8 cellular contexts compared by ENCODE assay signal in the genomic region with DNA sequence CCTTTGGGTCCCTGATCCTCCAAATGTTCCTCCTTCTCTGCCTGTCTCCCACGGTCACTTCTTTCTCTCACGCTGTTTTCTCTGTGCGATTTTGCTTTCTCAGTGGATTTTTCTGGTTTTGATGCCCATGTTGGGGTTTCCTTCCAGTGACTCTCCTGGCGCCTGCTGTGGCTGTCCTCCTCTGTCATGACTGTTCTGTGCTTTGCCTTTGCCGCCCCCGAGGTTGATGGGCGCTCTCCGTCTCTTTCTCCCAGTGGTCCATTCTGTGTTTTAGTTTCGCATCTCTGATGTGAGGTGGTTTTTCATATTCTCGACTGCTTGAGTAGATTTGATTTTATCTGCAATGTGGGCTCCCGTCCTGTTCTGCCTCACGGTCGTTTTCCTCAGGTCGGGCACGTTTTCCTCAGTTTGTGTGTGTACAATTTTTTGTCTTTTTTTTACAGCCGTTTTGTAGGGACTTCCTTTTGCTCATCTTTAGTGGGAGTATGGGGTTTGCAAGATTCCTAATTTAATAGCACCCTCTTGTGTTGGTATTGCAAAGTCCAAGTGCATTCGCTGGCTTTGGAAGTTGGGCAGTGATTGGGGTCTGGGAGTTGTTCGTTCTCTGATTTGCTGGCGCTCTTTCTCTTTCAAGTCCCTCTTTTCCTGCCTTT.
DNase-seq lines count a peak whose midpoint lies in the region; ATAC-seq, FAIRE-seq and TF ChIP-seq lines count a peak whose summit lies in the region.

No MANE protein-coding gene starts in this region.

- peak; percentile 77 for ATAC-seq in GM21529 (IDR thresholded peaks at IDR 0.05; ENCODE audit: unreplicated experiment)
- ATAC-seq in body of pancreas: peak; percentile 69
- peak; percentile 72 to 83 for ATAC-seq in gastrocnemius medialis
- ATAC-seq in GM21619 (IDR thresholded peaks at IDR 0.05; ENCODE audit: unreplicated experiment): no peak
- no peak for ATAC-seq in HG03097 (IDR thresholded peaks at IDR 0.05; ENCODE audit: low FRiP score, unreplicated experiment)

- in situ Hi-C loops in gastrocnemius medialis (cut with MboI; ENCODE audit: low sequenced_read_pairs in 4 of 4): loop anchor here (5.0 to 25.0 kb wide), 5 partner anchors 100 to 250 kb away; partner anchors contain the start of genes INPP5A (in 4 of the 4) and PWWP2B (in 3 of the 4)

- H3K9me3 ChIP-seq in body of pancreas (no peaks in the 10 kb centered on the region), hepatocyte (ENCODE audit: low read depth) (no peaks in the 10 kb centered on the region), gastrocnemius medialis (no peaks in the 10 kb centered on the region)

- H3K9me2 ChIP-seq in hepatocyte (replicated peaks; ENCODE audit: insufficient read depth): no peaks in the 10 kb centered on the region

- intact Hi-C loops in body of pancreas (cut with DNase I) (no loop called here), gastrocnemius medialis (cut with DNase I; ENCODE audit: low total_unique reads) (loop anchor here (1.0 kb wide), 2 partner anchors 129 to 179 kb away; no protein-coding TSS in a partner anchor)

- peak; percentile 70 for TF ChIP-seq CTCF in D721Med (IDR thresholded peaks at IDR 0.05; ENCODE audit: insufficient read depth, missing control alignments)
- peak; percentile 40 to 87 (median 73) for TF ChIP-seq CTCF in body of pancreas (IDR thresholded peaks at IDR 0.05)
- peak; percentile 87 for TF ChIP-seq CTCF in hepatocyte (IDR thresholded peaks at IDR 0.05; ENCODE audit: poor library complexity)
- TF ChIP-seq CTCF in gastrocnemius medialis (IDR thresholded peaks at IDR 0.05 in 4 of 5, conservative IDR thresholded peaks at IDR 0.05 in 1 of 5): peak; percentile 56 to 78 (median 69)

- peaks cover 8% of the 10 kb centered on the region for H3K4me1 ChIP-seq in body of pancreas
- H3K4me1 ChIP-seq in hepatocyte (ENCODE audit: insufficient read depth): peaks cover 6% of the 10 kb centered on the region
- peaks cover 14 to 23% of the 10 kb centered on the region in 2 donors for H3K4me1 ChIP-seq in gastrocnemius medialis

- H3K27ac ChIP-seq in body of pancreas (no peak overlapping the region), hepatocyte (no peak overlapping the region), gastrocnemius medialis (no peak overlapping the region)

- peak overlapping the region; percentile 50 for H3K4me2 ChIP-seq in hepatocyte

- H4K20me1 ChIP-seq in hepatocyte (ENCODE audit: insufficient read depth, poor library complexity, severe bottlenecking): peaks cover 5% of the 10 kb centered on the region

- no peak overlapping the region for H2AFZ ChIP-seq in hepatocyte

- peaks cover 72% of the 10 kb centered on the region for H3K79me2 ChIP-seq in hepatocyte

- 38 to 42% methylated on average over 19 of the region's 19 CpGs for whole genome bisulfite sequencing in body of pancreas, 2 donors
- WGBS in hepatocyte (ENCODE audit: low lambda C conversion rate, missing lambda C conversion rate): 47% methylated on average over 19 of the region's 19 CpGs

- no peaks in the 10 kb centered on the region for H3K36me3 ChIP-seq in body of pancreas (replicated peaks in 1 of 2; ENCODE audit: insufficient read depth in 1 of 2, low read depth in 2 of 2)
- no peaks in the 10 kb centered on the region for H3K36me3 ChIP-seq in hepatocyte (replicated peaks; ENCODE audit: insufficient read depth, low read depth)
- no peaks in the 10 kb centered on the region for H3K36me3 ChIP-seq in gastrocnemius medialis

- DNase-seq in D721Med (ENCODE audit: insufficient read length, low spot score) (no peak), NCI-H69 (lab: John Stamatoyannopoulos, UW) (peak; percentile 22), body of pancreas (peak in 3 of 4 donors; percentile 13 to 22 (median 20)), hepatocyte (ENCODE audit: low spot score) (peak; percentile 66), gastrocnemius medialis (peak in 1 of 2 donors; percentile 12)

- TF ChIP-seq POLR2A in body of pancreas (IDR thresholded peaks at IDR 0.05): no peak
- no peak for TF ChIP-seq POLR2A in gastrocnemius medialis (IDR thresholded peaks at IDR 0.05)

- FAIRE-seq in D721Med (lab: Jason Lieb, UNC): no peak

- H3K27me3 ChIP-seq in body of pancreas (no peaks in the 10 kb centered on the region), hepatocyte (no peaks in the 10 kb centered on the region), gastrocnemius medialis (no peaks in the 10 kb centered on the region)

- no peak overlapping the region for H3K4me3 ChIP-seq in body of pancreas
- H3K4me3 ChIP-seq in hepatocyte: no peak overlapping the region
- no peak overlapping the region for H3K4me3 ChIP-seq in gastrocnemius medialis

Comparison
In these comparisons a context has a peak if more than half of its experiments do, and no peak if none do; other contexts are left out.
1. ATAC-seq: peak in GM21529 (single experiment), body of pancreas (single experiment) and gastrocnemius medialis (2 of 2); none in GM21619 (single experiment) and HG03097 (single experiment).
2. Peak in every context shown above with its lines, with median percentiles within 50 percentile points of each other: CTCF ChIP-seq.